18 cellular contexts compared by ENCODE assay signal in genomic region chr12:55970775-55971174, GRCh38. TPM values are rescaled to one million over a fixed set of nuclear protein-coding genes. Genes with fewer than 3 reads are reported as not detected.
DNase-seq lines count a peak whose midpoint lies in the region; ATAC-seq and TF ChIP-seq lines count a peak whose summit lies in the region.
"Had no signal": no experiment of that assay in that cellular context is flagged by ENCODE, and none has a peak within 500 bp of the region (broad histone marks: within the 10 kb centered on the region; RNA-seq: fewer than 3 reads in every experiment).

No MANE protein-coding gene starts in this region.

- CTCF ChIA-PET in CD4-positive, alpha-beta T cell (lab: Charles Lee), result no interaction called here

- H3K27me3 ChIP-seq in CD4-positive, alpha-beta T cell (ENCODE audit: control insufficient read depth, insufficient read depth, low read length), result no peaks in the 10 kb centered on the region
- H3K27me3 ChIP-seq: heart left ventricle had no signal

- POLR2A ChIA-PET in CD4-positive, alpha-beta T cell (lab: Charles Lee), result interaction anchor here (1.1 kb wide), 1 partner anchor 11 kb away, joined by 3 read pairs; no protein-coding TSS in a partner anchor

- no peak for DNase-seq in CD4-positive, alpha-beta T cell
- DNase-seq in M059J (ENCODE audit: low read depth) (peak; percentile 31), chondrocyte (ENCODE audit: low spot score) (no peak), nephron progenitor cell (no peak), inferior parietal cortex (ENCODE audit: extremely low spot score) (no peak)
- DNase-seq: activated CD4-positive, alpha-beta T cell treated with anti-CD3 and anti-CD28 coated beads, Interleukin-2, amount 50 U/mL, for 1 hour; activated naive CD4-positive, alpha-beta T cell treated with anti-CD3 and anti-CD28 coated beads, Interleukin-2, amount 50 U/mL, for 16 hours; activated T-cell treated with anti-CD3 and anti-CD28 coated beads, Interleukin-2, amount 50 U/mL, for 24 hours; GDM1; heart left ventricle; mesendoderm; NCI-H1436 treated with DMSO at 0.1 percent for 48 hours; psoas muscle; stimulated activated CD4-positive, alpha-beta T cell treated with anti-CD3 and anti-CD28 coated beads, Interleukin-4, amount 100 ng/mL, for 4 hours had no signal

- H3K36me3 Mint-ChIP-seq in CD4-positive, alpha-beta T cell (ENCODE audit: low read depth), result peaks cover 9% of the 10 kb centered on the region
- H3K36me3 Mint-ChIP-seq in chondrocyte (ENCODE audit: low read depth) (peaks cover 1% of the 10 kb centered on the region), nephron progenitor cell (ENCODE audit: low read depth) (peaks cover 17% of the 10 kb centered on the region)
- H3K36me3 Mint-ChIP-seq: natural killer cell treated with Interleukin-12 subunit alpha and Interleukin-12 subunit beta and Interleukin-15 and Interleukin-18, amount 100 ng/mL, for 72 hours had no signal

- H3K27ac ChIP-seq in CD4-positive, alpha-beta T cell (ENCODE audit: low read depth, low read length), result no peak overlapping the region
- H3K27ac ChIP-seq: psoas muscle had no signal

- H3K9me3 Mint-ChIP-seq in CD4-positive, alpha-beta T cell, result no peaks in the 10 kb centered on the region
- no peaks in the 10 kb centered on the region for H3K9me3 Mint-ChIP-seq in chondrocyte (ENCODE audit: low read depth)
- H3K9me3 Mint-ChIP-seq in nephron progenitor cell, result no peaks in the 10 kb centered on the region
- H3K9me3 Mint-ChIP-seq: activated T-cell treated with anti-CD3 and anti-CD28 coated beads, Interleukin-2, amount 50 U/mL, for 24 hours; natural killer cell treated with Interleukin-12 subunit alpha and Interleukin-12 subunit beta and Interleukin-15 and Interleukin-18, amount 100 ng/mL, for 72 hours had no signal

- no peak overlapping the region for H3K27ac Mint-ChIP-seq in CD4-positive, alpha-beta T cell
- H3K27ac Mint-ChIP-seq in chondrocyte (ENCODE audit: unreplicated experiment) (peak overlapping the region; percentile 68), nephron progenitor cell (peak overlapping the region; percentile 76)
- H3K27ac Mint-ChIP-seq: natural killer cell treated with Interleukin-12 subunit alpha and Interleukin-12 subunit beta and Interleukin-15 and Interleukin-18, amount 100 ng/mL, for 72 hours had no signal

- H3K9me3 ChIP-seq in CD4-positive, alpha-beta T cell (ENCODE audit: control insufficient read depth, low read length), result no peaks in the 10 kb centered on the region
- H3K9me3 ChIP-seq: heart left ventricle, psoas muscle had no signal

- TF ChIP-seq CTCF in CD4-positive, alpha-beta T cell (IDR thresholded peaks at IDR 0.05), result no peak
- TF ChIP-seq CTCF in chondrocyte (IDR thresholded peaks at IDR 0.05) (no peak), nephron progenitor cell (IDR thresholded peaks at IDR 0.05) (no peak)

- peaks cover 27% of the 10 kb centered on the region for H3K4me1 Mint-ChIP-seq in CD4-positive, alpha-beta T cell (ENCODE audit: low read depth)
- peaks cover 27% of the 10 kb centered on the region for H3K4me1 Mint-ChIP-seq in chondrocyte (ENCODE audit: low read depth)
- peaks cover 37% of the 10 kb centered on the region for H3K4me1 Mint-ChIP-seq in nephron progenitor cell

- H3K4me3 Mint-ChIP-seq in CD4-positive, alpha-beta T cell, result peak overlapping the region; percentile 3
- H3K4me3 Mint-ChIP-seq in chondrocyte (ENCODE audit: unreplicated experiment), result no peak overlapping the region
- H3K4me3 Mint-ChIP-seq in nephron progenitor cell, result no peak overlapping the region
- H3K4me3 Mint-ChIP-seq: activated T-cell treated with anti-CD3 and anti-CD28 coated beads, Interleukin-2, amount 50 U/mL, for 24 hours; natural killer cell treated with Interleukin-12 subunit alpha and Interleukin-12 subunit beta and Interleukin-15 and Interleukin-18, amount 100 ng/mL, for 72 hours had no signal

- no peaks in the 10 kb centered on the region for H3K27me3 Mint-ChIP-seq in CD4-positive, alpha-beta T cell
- H3K27me3 Mint-ChIP-seq in chondrocyte (ENCODE audit: low read depth), result no peaks in the 10 kb centered on the region
- H3K27me3 Mint-ChIP-seq in nephron progenitor cell (ENCODE audit: low read depth, poor library complexity), result no peaks in the 10 kb centered on the region
- H3K27me3 Mint-ChIP-seq: activated T-cell treated with anti-CD3 and anti-CD28 coated beads, Interleukin-2, amount 50 U/mL, for 24 hours; natural killer cell treated with Interleukin-12 subunit alpha and Interleukin-12 subunit beta and Interleukin-15 and Interleukin-18, amount 100 ng/mL, for 72 hours had no signal

- no peak for ATAC-seq in CD4-positive, alpha-beta T cell (ENCODE audit: poor library complexity)
- ATAC-seq in HG02840 (IDR thresholded peaks at IDR 0.05; ENCODE audit: low FRiP score, unreplicated experiment) (no peak), GM18858 (IDR thresholded peaks at IDR 0.05; ENCODE audit: unreplicated experiment) (no peak), GM21528 (IDR thresholded peaks at IDR 0.05; ENCODE audit: low FRiP score, unreplicated experiment) (no peak)
- ATAC-seq: heart left ventricle; natural killer cell treated with Interleukin-12 subunit alpha and Interleukin-12 subunit beta and Interleukin-15 and Interleukin-18, amount 100 ng/mL, for 72 hours; psoas muscle had no signal

- intact Hi-C loops in CD4-positive, alpha-beta T cell (cut with DNase I, micrococcal nuclease), result no loop called here

RNA-seq across cellular contexts. Expression of gene RAB5B, which starts 3.1 kb away (rescaled TPM):
- 10 to 100 TPM; 21.6 to 27.4 TPM for total RNA-seq in CD4-positive, alpha-beta T cell
- 58.1 and 71.3 TPM in 2 replicates for total RNA-seq in M059J (2014; rRNA removed; shearing (Covaris generic))
- 105 TPM in 3 replicates for total RNA-seq in chondrocyte

RNA-seq across cellular contexts. Expression of gene CDK2, which starts 4.1 kb away (rescaled TPM):
- 10 to 100 TPM; 15.8 to 16.0 TPM for total RNA-seq in CD4-positive, alpha-beta T cell
- 112 and 148 TPM in 2 replicates for total RNA-seq in M059J (2014; rRNA removed; shearing (Covaris generic))
- 25.5 to 41.4 TPM (median 26.1 TPM) in 3 replicates for total RNA-seq in chondrocyte

RNA-seq across cellular contexts. Expression of gene PMEL, which starts 4.9 kb away (rescaled TPM):
- total RNA-seq in CD4-positive, alpha-beta T cell, result not detected
- total RNA-seq in M059J (2014; rRNA removed; shearing (Covaris generic)), result 0.54 and 0.69 TPM in 2 replicates
- total RNA-seq in chondrocyte, result 0.45 to 1.1 TPM (median 0.82 TPM) in 3 replicates

RNA-seq across cellular contexts. Expression of gene SUOX, which starts 26.3 kb away (rescaled TPM):
- total RNA-seq in CD4-positive, alpha-beta T cell, result 1 to 10 TPM in 1 of 2 experiments, under 1 TPM in 1; 0.82 to 1.2 TPM
- total RNA-seq in M059J (2014; rRNA removed; shearing (Covaris generic)), result 9.7 and 17.0 TPM in 2 replicates
- 11.4 to 18.2 TPM (median 13.9 TPM) in 3 replicates for total RNA-seq in chondrocyte

RNA-seq across cellular contexts. Expression of gene DGKA, which starts 39.8 kb away (rescaled TPM):
- total RNA-seq in CD4-positive, alpha-beta T cell, result 100 to 1,000 TPM; 799 to 818 TPM
- total RNA-seq in M059J (2014; rRNA removed; shearing (Covaris generic)), result 21.7 and 31.3 TPM in 2 replicates
- 65.8 to 118 TPM (median 66.4 TPM) in 3 replicates for total RNA-seq in chondrocyte
